ENCODE assay signal across 19 cellular contexts in genomic region chr16:82460761-82461160, GRCh38.
"Had no signal": no experiment of that assay in that cellular context is flagged by ENCODE, and none has a peak within 500 bp of the region (broad histone marks: within the 10 kb centered on the region; RNA-seq: fewer than 3 reads in every experiment).

No MANE protein-coding gene starts in this region.

- H3K27me3 ChIP-seq: gastrocnemius medialis, right atrium auricular region, upper lobe of left lung had no signal

- ATAC-seq: activated CD8-positive, alpha-beta T cell treated with anti-CD3 and anti-CD28 coated beads for 36 hours; esophagus mucosa; gastrocnemius medialis; WTC11 had no signal

- H3K9me3 ChIP-seq: gastrocnemius medialis, left ventricle myocardium inferior, right atrium auricular region, upper lobe of left lung had no signal

- H3K4me1 ChIP-seq: gastrocnemius medialis, left ventricle myocardium inferior, right atrium auricular region had no signal

- H3K36me3 ChIP-seq: cardiac muscle cell, gastrocnemius medialis, left ventricle myocardium inferior, right atrium auricular region, upper lobe of left lung had no signal

- H3K27ac ChIP-seq: cardiac muscle cell, gastrocnemius medialis, left ventricle myocardium inferior, right atrium auricular region, upper lobe of left lung had no signal

- H3K4me3 ChIP-seq: cardiac muscle cell, gastrocnemius medialis, left ventricle myocardium inferior, right atrium auricular region, upper lobe of left lung had no signal

- DNase-seq: activated CD4-positive, alpha-beta T cell treated with anti-CD3 and anti-CD28 coated beads for 48 hours; activated CD8-positive, alpha-beta T cell treated with anti-CD3 and anti-CD28 coated beads for 36 hours; activated naive CD4-positive, alpha-beta T cell treated with Interleukin-2 at 50 U/mL for 16 hours; activated naive CD8-positive, alpha-beta T cell treated with anti-CD3 and anti-CD28 coated beads, Interleukin-2, amount 10 ng/mL, durations not matched to agents 7 days and 5 days; activated T-cell treated with anti-CD3 and anti-CD28 coated beads, Interleukin-2, amount 50 U/mL, for 24 hours; amygdala; effector CD8-positive, alpha-beta T cell; gastrocnemius medialis; head of caudate nucleus; left ventricle myocardium inferior; mammary epithelial cell; nephron progenitor cell; occipital lobe; posterior cingulate gyrus; upper lobe of left lung had no signal
